1 cellular context compared by ENCODE assay signal in the genomic region with DNA sequence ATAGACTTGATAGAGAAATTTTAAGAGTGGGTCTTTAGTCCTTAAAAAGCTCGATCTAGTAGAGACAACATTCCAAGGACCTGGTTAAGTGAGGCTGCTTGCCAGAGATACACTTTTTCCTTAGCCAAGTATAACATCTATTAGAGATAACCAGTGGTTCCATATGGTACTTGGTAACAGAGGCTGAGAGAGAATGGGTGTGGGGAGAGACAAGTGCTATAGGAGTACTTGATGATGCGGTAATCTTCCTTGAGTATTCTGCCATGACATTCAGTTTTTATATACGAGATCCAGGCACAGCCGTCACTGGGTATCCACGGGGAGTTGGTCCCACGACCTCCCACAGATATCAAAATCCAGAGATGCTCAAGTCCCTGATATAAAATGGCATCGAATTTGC.
TF ChIP-seq lines count a peak whose summit lies in the region.

No MANE protein-coding gene starts in this region.

TF ChIP-seq in endothelial cell of umbilical vein, 7 proteins besides CTCF, POLR2A, EP300 and RAD21:
- TF ChIP-seq FOS (IDR thresholded peaks at IDR 0.05; ENCODE audit: borderline replicate concordance, insufficient read depth, low read length) (no peak), JUN (IDR thresholded peaks at IDR 0.05; ENCODE audit: borderline replicate concordance, insufficient read depth, insufficient read length, low read depth) (no peak), EZH2 (IDR thresholded peaks at IDR 0.05; ENCODE audit: borderline replicate concordance, low read depth, low read length, severe bottlenecking) (no peak), POLR2AphosphoS5 (IDR thresholded peaks at IDR 0.05; ENCODE audit: insufficient read depth, low read depth, low read length) (no peak), MYC (IDR thresholded peaks at IDR 0.05; ENCODE audit: low read depth, low read length) (no peak), GATA2 (IDR thresholded peaks at IDR 0.05; ENCODE audit: insufficient read depth, insufficient read length, low read depth, low read length) (no peak)
- TF ChIP-seq, protein P1, sequence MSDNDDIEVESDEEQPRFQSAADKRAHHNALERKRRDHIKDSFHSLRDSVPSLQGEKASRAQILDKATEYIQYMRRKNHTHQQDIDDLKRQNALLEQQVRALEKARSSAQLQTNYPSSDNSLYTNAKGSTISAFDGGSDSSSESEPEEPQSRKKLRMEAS (IDR thresholded peaks at IDR 0.05; ENCODE audit: insufficient read depth, insufficient read length): no peak
